1 cellular context compared by ENCODE assay signal in the genomic region with DNA sequence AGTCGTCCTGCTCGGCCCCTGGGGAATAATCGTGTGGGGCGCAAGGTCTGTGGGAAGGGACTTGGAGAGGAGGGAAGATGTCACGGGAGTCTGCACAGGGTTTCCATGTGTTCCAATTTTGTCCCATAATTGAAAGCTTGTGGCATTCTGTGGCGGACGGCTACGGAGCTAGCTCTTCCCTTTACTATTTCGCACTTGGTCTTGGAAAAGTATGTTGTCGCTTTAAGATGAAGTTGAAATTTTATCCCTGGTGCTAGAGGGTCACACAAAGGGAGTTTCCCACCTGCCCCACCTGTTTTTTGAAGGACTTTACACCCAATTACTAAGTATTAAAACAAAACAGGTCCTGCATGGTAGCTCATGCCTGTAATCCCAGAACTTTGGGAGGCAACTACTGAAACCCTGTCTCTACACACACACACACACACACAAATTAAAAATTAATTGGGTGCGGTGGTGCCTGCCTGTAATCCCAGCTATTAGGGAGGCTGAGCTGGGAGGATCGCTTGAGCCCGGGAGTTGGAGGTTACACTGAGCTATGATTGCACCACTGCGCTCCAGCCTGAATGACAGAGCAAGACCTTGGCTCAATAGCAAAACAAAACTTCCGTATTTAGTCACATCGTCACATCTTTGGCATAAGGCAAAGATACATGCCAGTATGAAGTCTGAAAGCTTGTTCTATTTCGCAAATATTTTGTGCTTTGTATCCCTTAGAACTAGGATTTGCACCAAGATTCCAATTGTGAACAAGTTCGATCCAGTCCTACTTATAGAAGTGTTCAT.
TF ChIP-seq lines count a peak whose summit lies in the region.

No MANE protein-coding gene starts in this region.

TF ChIP-seq in GM23338, 12 proteins besides CTCF, POLR2A, EP300 and RAD21 (continued from another document):
- TF ChIP-seq, protein P1, sequence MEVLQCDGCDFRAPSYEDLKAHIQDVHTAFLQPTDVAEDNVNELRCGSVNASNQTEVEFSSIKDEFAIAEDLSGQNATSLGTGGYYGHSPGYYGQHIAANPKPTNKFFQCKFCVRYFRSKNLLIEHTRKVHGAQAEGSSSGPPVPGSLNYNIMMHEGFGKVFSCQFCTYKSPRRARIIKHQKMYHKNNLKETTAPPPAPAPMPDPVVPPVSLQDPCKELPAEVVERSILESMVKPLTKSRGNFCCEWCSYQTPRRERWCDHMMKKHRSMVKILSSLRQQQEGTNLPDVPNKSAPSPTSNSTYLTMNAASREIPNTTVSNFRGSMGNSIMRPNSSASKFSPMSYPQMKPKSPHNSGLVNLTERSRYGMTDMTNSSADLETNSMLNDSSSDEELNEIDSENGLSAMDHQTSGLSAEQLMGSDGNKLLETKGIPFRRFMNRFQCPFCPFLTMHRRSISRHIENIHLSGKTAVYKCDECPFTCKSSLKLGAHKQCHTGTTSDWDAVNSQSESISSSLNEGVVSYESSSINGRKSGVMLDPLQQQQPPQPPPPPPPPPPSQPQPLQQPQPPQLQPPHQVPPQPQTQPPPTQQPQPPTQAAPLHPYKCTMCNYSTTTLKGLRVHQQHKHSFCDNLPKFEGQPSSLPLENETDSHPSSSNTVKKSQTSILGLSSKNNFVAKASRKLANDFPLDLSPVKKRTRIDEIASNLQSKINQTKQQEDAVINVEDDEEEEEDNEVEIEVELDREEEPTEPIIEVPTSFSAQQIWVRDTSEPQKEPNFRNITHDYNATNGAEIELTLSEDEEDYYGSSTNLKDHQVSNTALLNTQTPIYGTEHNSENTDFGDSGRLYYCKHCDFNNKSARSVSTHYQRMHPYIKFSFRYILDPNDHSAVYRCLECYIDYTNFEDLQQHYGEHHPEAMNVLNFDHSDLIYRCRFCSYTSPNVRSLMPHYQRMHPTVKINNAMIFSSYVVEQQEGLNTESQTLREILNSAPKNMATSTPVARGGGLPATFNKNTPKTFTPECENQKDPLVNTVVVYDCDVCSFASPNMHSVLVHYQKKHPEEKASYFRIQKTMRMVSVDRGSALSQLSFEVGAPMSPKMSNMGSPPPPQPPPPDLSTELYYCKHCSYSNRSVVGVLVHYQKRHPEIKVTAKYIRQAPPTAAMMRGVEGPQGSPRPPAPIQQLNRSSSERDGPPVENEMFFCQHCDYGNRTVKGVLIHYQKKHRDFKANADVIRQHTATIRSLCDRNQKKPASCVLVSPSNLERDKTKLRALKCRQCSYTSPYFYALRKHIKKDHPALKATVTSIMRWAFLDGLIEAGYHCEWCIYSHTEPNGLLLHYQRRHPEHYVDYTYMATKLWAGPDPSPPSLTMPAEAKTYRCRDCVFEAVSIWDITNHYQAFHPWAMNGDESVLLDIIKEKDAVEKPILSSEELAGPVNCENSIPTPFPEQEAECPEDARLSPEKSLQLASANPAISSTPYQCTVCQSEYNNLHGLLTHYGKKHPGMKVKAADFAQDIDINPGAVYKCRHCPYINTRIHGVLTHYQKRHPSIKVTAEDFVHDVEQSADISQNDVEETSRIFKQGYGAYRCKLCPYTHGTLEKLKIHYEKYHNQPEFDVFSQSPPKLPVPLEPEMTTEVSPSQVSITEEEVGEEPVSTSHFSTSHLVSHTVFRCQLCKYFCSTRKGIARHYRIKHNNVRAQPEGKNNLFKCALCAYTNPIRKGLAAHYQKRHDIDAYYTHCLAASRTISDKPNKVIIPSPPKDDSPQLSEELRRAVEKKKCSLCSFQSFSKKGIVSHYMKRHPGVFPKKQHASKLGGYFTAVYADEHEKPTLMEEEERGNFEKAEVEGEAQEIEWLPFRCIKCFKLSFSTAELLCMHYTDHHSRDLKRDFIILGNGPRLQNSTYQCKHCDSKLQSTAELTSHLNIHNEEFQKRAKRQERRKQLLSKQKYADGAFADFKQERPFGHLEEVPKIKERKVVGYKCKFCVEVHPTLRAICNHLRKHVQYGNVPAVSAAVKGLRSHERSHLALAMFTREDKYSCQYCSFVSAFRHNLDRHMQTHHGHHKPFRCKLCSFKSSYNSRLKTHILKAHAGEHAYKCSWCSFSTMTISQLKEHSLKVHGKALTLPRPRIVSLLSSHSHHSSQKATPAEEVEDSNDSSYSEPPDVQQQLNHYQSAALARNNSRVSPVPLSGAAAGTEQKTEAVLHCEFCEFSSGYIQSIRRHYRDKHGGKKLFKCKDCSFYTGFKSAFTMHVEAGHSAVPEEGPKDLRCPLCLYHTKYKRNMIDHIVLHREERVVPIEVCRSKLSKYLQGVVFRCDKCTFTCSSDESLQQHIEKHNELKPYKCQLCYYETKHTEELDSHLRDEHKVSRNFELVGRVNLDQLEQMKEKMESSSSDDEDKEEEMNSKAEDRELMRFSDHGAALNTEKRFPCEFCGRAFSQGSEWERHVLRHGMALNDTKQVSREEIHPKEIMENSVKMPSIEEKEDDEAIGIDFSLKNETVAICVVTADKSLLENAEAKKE (CRISPR knock-in tag; IDR thresholded peaks at IDR 0.05) = no peak
- TF ChIP-seq EZH2 (IDR thresholded peaks at IDR 0.05; ENCODE audit: low read depth, unreplicated experiment) (no peak), ZNF114 (CRISPR knock-in tag; IDR thresholded peaks at IDR 0.05) (no peak), CREB1 (CRISPR knock-in tag; IDR thresholded peaks at IDR 0.05; ENCODE audit: low read depth) (no peak), NANOG (IDR thresholded peaks at IDR 0.05; ENCODE audit: borderline replicate concordance) (no peak)
